ENCODE assay signal across 25 cellular contexts in genomic region chr1:5885471-5886139, GRCh38.
"Had no signal": no experiment of that assay in that cellular context is flagged by ENCODE, and none has a peak within 500 bp of the region (broad histone marks: within the 10 kb centered on the region; RNA-seq: fewer than 3 reads in every experiment).

No MANE protein-coding gene starts in this region.

- H3K27ac ChIP-seq: colonic mucosa, esophagus squamous epithelium, gastroesophageal sphincter, left lung, neural progenitor cell, prostate gland, upper lobe of left lung had no signal

- H3K4me3 ChIP-seq: colonic mucosa, esophagus squamous epithelium, gastroesophageal sphincter, left lung, lung, neural progenitor cell, prostate gland, upper lobe of left lung had no signal

- DNase-seq: activated B cell treated with CpG ODN at 0.5 μM for 24 hours; activated CD4-positive, alpha-beta T cell treated with anti-CD3 and anti-CD28 coated beads for 36 hours; activated CD4-positive, alpha-beta T cell treated with anti-CD3 and anti-CD28 coated beads, Interleukin-2, amount 50 U/mL, for 4 hours; activated CD8-positive, alpha-beta memory T cell treated with anti-CD3 and anti-CD28 coated beads for 24 hours; activated CD8-positive, alpha-beta memory T cell treated with anti-CD3 and anti-CD28 coated beads, Interleukin-2, amount 50 U/mL, for 4 hours; activated naive CD4-positive, alpha-beta T cell treated with Interleukin-2 at 50 U/mL for 16 hours; activated naive CD8-positive, alpha-beta T cell treated with anti-CD3 and anti-CD28 coated beads for 36 hours; activated T-cell treated with anti-CD3 and anti-CD28 coated beads, Interleukin-2, amount 50 U/mL, for 24 hours; central memory CD4-positive, alpha-beta T cell; colonic mucosa; esophagus squamous epithelium; kidney glomerular epithelial cell; naive B cell; stimulated activated CD4-positive, alpha-beta T cell treated with anti-CD3 and anti-CD28 coated beads, Interleukin-12 subunit alpha, Interleukin-12 subunit beta, amount 100 ng/mL, for 4 hours; stimulated activated CD4-positive, alpha-beta T cell treated with anti-CD3 and anti-CD28 coated beads, Interleukin-4, amount 100 ng/mL, for 4 hours; stimulated activated naive CD8-positive, alpha-beta T cell treated with anti-CD3 and anti-CD28 coated beads, Interleukin-15, Interleukin-2, amounts not matched to agents 100 U/mL and 50 U/mL, for 24 hours; SW 1271; T-helper 2 cell; upper lobe of left lung had no signal

- H3K4me1 ChIP-seq: colonic mucosa, esophagus squamous epithelium, gastroesophageal sphincter, left lung, prostate gland, upper lobe of left lung had no signal

- H3K4me2 ChIP-seq: neural progenitor cell had no signal

- ATAC-seq: activated CD4-positive, alpha-beta T cell treated with anti-CD3 and anti-CD28 coated beads for 36 hours; gastroesophageal sphincter; left lung; right cardiac atrium; stimulated activated naive CD8-positive, alpha-beta T cell treated with anti-CD3 and anti-CD28 coated beads, Interleukin-15, Interleukin-2, amounts not matched to agents 100 U/mL and 50 U/mL, for 24 hours had no signal

- H2AFZ ChIP-seq: neural progenitor cell had no signal

- H3K27me3 ChIP-seq: colonic mucosa, esophagus squamous epithelium, gastroesophageal sphincter, left lung, neural progenitor cell, upper lobe of left lung had no signal

- H3K9me3 ChIP-seq: colonic mucosa, gastroesophageal sphincter, left lung, prostate gland, upper lobe of left lung had no signal

- H3K36me3 ChIP-seq: colonic mucosa, neural progenitor cell, prostate gland had no signal
